Comparison of ENCODE assay signal across 20 cellular contexts in the genomic region with DNA sequence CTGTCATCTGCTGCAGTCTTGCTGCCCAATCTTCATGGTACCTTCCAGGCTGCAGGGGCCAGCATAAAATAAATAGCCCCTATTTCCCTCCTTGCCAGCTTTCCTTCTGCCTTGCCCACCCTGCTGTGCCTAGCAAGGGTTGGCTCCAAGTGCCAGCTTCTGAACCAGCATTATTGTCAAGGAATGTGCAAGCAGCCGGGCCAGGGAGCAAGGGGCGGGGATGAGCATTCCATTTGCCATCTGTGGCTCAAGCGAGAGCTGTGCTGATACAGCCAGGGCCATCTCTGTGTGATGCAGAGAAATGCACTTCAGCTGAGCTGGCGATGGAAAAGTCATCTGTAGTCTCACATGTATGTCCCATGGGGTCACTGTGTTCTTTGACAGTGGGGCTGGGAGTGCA.
A peak's percentile ranks its signal among the peaks of the same experiment; 100 is the strongest.
DNase-seq lines count a peak whose midpoint lies in the region; ATAC-seq and TF ChIP-seq lines count a peak whose summit lies in the region.
"Had no signal": no experiment of that assay in that cellular context is flagged by ENCODE, and none has a peak within 500 bp of the region (broad histone marks: within the 10 kb centered on the region; RNA-seq: fewer than 3 reads in every experiment).

No MANE protein-coding gene starts in this region.

- H3K27me3 Mint-ChIP-seq in glutamatergic neuron (ENCODE audit: unreplicated experiment) = no peaks in the 10 kb centered on the region

- H3K4me3 Mint-ChIP-seq in glutamatergic neuron (ENCODE audit: unreplicated experiment) = no peak overlapping the region
- H3K4me3 Mint-ChIP-seq: CD14-positive monocyte; CD4-positive, alpha-beta T cell; CD8-positive, alpha-beta memory T cell; HFFc6 had no signal

- H3K9me3 Mint-ChIP-seq in glutamatergic neuron (ENCODE audit: unreplicated experiment) = peaks cover 7% of the 10 kb centered on the region

- TF ChIP-seq CTCF in glutamatergic neuron (IDR thresholded peaks at IDR 0.05; ENCODE audit: partially characterized antibody, unreplicated experiment) = no peak

- peaks cover 7% of the 10 kb centered on the region for H3K36me3 Mint-ChIP-seq in glutamatergic neuron (ENCODE audit: unreplicated experiment)
- H3K36me3 Mint-ChIP-seq: CD14-positive monocyte had no signal

- ATAC-seq in HG02571 (IDR thresholded peaks at IDR 0.05; ENCODE audit: unreplicated experiment) (no peak), GM18909 (IDR thresholded peaks at IDR 0.05; ENCODE audit: poor library complexity, unreplicated experiment) (no peak)
- ATAC-seq: A549 had no signal

- H3K27ac Mint-ChIP-seq in glutamatergic neuron (ENCODE audit: unreplicated experiment) = no peak overlapping the region
- H3K27ac Mint-ChIP-seq: CD14-positive monocyte; CD4-positive, alpha-beta T cell; CD8-positive, alpha-beta memory T cell; HFFc6 had no signal

- DNase-seq in G401 (ENCODE audit: low spot score) (peak; percentile 83), cerebellar cortex (ENCODE audit: low spot score) (peak; percentile 74), glutamatergic neuron (peak; percentile 46), retina (peak; percentile 35), NCI-H1436 (lab: John Stamatoyannopoulos, UW) (no peak), GM19240 (ENCODE audit: insufficient read length, low spot score) (no peak)
- DNase-seq: 8988T; ACHN; AML-193; BE2C; CD4-positive, alpha-beta T cell; CD8-positive, alpha-beta memory T cell; DMS 273 treated with DMSO at 0.1 percent for 48 hours; DMS79; GOT3; HFFc6 had no signal

- H3K4me1 Mint-ChIP-seq in glutamatergic neuron (ENCODE audit: low read depth, unreplicated experiment) = no peaks in the 10 kb centered on the region
- H3K4me1 Mint-ChIP-seq: CD14-positive monocyte; CD8-positive, alpha-beta memory T cell had no signal

- in situ Hi-C loops in G401 (cut with HindIII; ENCODE audit: low sequenced_read_pairs) = no loop called here

Comparison
In these comparisons a context has a peak if more than half of its experiments do, and no peak if none do; other contexts are left out.
1. DNase-seq: peak in G401 (single experiment), cerebellar cortex (single experiment), glutamatergic neuron (single experiment) and retina (single experiment); none in NCI-H1436 (single experiment) and GM19240 (single experiment).